Comparison of ENCODE assay signal across 13 cellular contexts in the genomic region with DNA sequence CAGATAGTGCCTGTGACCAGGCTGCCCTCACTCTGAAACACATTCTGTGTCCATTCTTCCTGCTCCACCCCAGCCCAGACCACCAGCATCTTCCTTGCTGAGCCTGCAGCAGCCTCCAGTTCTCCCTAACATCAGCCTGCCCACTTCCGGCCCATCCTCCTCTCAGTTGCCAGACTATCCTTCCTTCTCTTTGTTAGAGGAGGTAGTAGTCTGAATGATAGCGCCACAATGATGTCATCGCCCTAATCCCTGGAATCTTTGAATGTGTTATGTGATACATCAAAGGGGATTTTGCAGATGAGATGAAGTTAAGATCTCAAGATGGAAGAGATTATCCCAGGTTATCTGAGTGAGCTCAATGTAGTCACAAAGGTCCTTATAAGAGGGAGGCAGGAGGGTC. TPM values are rescaled to one million over a fixed set of nuclear protein-coding genes. Genes with fewer than 3 reads are reported as not detected.
"Had no signal": no experiment of that assay in that cellular context is flagged by ENCODE, and none has a peak within 500 bp of the region (broad histone marks: within the 10 kb centered on the region; RNA-seq: fewer than 3 reads in every experiment).

No MANE protein-coding gene starts in this region.

- H3K36me3 ChIP-seq: cardiac muscle cell, esophagus squamous epithelium, heart left ventricle, left lung had no signal

- H3K27ac ChIP-seq: cardiac muscle cell, esophagus squamous epithelium, heart left ventricle, left lung, testis had no signal

- H3K9me3 ChIP-seq: esophagus squamous epithelium, heart left ventricle, left lung, testis had no signal

- H3K27me3 ChIP-seq: cardiac muscle cell, testis had no signal

- DNase-seq: activated effector memory CD4-positive, alpha-beta T cell treated with anti-CD3 and anti-CD28 coated beads, Interleukin-2, amount 50 U/mL, for 16 hours; activated T-cell treated with anti-CD3 and anti-CD28 coated beads, Interleukin-2, amount 50 U/mL, for 1 hour; esophagus squamous epithelium; islet precursor cell; left lung; natural killer cell; stimulated activated CD4-positive, alpha-beta T cell treated with anti-CD3 and anti-CD28 coated beads, Interleukin-4, amount 100 ng/mL, for 24 hours; stimulated activated naive CD8-positive, alpha-beta T cell treated with anti-CD3 and anti-CD28 coated beads, Interleukin-15, amount 100 ng/mL, for 72 hours; T-helper 17 cell; testis had no signal

- H3K4me3 ChIP-seq: cardiac muscle cell, esophagus squamous epithelium, heart left ventricle, left lung, testis had no signal

RNA-seq across cellular contexts. Expression of gene HSD11B2, which starts 11.4 kb away (rescaled TPM):
- total RNA-seq: natural killer cell, osteoblast, T-helper 17 cell had no signal
